24 cellular contexts compared by ENCODE assay signal in the genomic region with DNA sequence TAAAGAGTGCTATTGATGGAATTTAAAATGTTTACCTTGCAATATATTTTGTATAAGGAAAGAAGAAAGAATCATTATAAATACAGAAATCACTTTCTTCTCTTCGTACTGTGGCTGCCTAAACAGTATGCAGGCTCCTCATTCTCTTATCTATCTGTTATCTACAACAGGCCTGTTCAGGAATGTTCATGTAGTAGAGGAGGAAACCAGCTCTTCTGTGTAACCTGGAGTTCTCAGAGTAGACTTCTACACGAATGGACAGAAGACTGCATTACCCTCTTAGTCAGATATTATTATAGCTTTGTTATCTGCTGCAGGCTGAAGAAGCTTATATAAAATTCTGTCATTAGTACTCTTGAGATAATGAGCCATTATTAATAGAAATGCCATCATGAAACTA.
"Had no signal": no experiment of that assay in that cellular context is flagged by ENCODE, and none has a peak within 500 bp of the region (broad histone marks: within the 10 kb centered on the region; RNA-seq: fewer than 3 reads in every experiment).

No MANE protein-coding gene starts in this region.

- H3K4me1 ChIP-seq: left ventricle myocardium inferior, neural progenitor cell, right atrium auricular region, right lobe of liver, stomach, testis, thyroid gland, transverse colon, upper lobe of left lung, vagina had no signal

- H3K4me3 ChIP-seq: left ventricle myocardium inferior, lung, neural progenitor cell, ovary, right atrium auricular region, right lobe of liver, stomach, testis, thyroid gland, transverse colon, upper lobe of left lung, vagina had no signal

- H2AFZ ChIP-seq: neural progenitor cell had no signal

- H3K36me3 ChIP-seq: left ventricle myocardium inferior, neural progenitor cell, neutrophil, ovary, right atrium auricular region, right lobe of liver, stomach, thyroid gland, transverse colon, upper lobe of left lung, vagina had no signal

- H3K9me3 ChIP-seq: neutrophil, ovary, right atrium auricular region, right lobe of liver, testis, thyroid gland, transverse colon, vagina had no signal

- DNase-seq: hypothalamus; immature natural killer cell; islet precursor cell; left ventricle myocardium inferior; naive thymus-derived CD8-positive, alpha-beta T cell; nephron progenitor cell; ovary; right lobe of liver; stimulated activated CD4-positive, alpha-beta T cell treated with anti-CD3 and anti-CD28 coated beads, Interleukin-12 subunit alpha, Interleukin-12 subunit beta, amount 100 ng/mL, for 4 hours; stimulated activated CD4-positive, alpha-beta T cell treated with anti-CD3 and anti-CD28 coated beads, Interleukin-15, amount 100 ng/mL, for 24 hours; stimulated activated CD4-positive, alpha-beta T cell treated with anti-CD3 and anti-CD28 coated beads, Interleukin-2, amount 100 ng/mL, for 24 hours; stimulated activated CD4-positive, alpha-beta T cell treated with anti-CD3 and anti-CD28 coated beads, Interleukin-4, amount 100 ng/mL, for 1 hour; stimulated activated naive B cell treated with anti-CD40 and anti-IgM and Interleukin-4, amounts not matched to agents 10 μg/mL and 1 μg/mL and 100 μg/mL, for 72 hours; stimulated activated naive CD8-positive, alpha-beta T cell treated with anti-CD3 and anti-CD28 coated beads, Interleukin-15, Interleukin-2, amounts not matched to agents 100 U/mL and 50 U/mL, for 24 hours; stomach; testis; thyroid gland; transverse colon; upper lobe of left lung had no signal

- H3K27me3 ChIP-seq: neural progenitor cell, neutrophil, ovary, right atrium auricular region, right lobe of liver, stomach, testis, thyroid gland, transverse colon, upper lobe of left lung, vagina had no signal

- H3K27ac ChIP-seq: left ventricle myocardium inferior, neural progenitor cell, neutrophil, ovary, right atrium auricular region, right lobe of liver, stomach, testis, thyroid gland, transverse colon, upper lobe of left lung, vagina had no signal

- H3K4me2 ChIP-seq: neural progenitor cell had no signal

- ATAC-seq: naive thymus-derived CD8-positive, alpha-beta T cell; right lobe of liver; stimulated activated naive B cell treated with anti-CD40 and anti-IgM and Interleukin-4, amounts not matched to agents 10 μg/mL and 1 μg/mL and 100 μg/mL, for 72 hours; stimulated activated naive CD8-positive, alpha-beta T cell treated with anti-CD3 and anti-CD28 coated beads, Interleukin-15, Interleukin-2, amounts not matched to agents 100 U/mL and 50 U/mL, for 24 hours had no signal
